ENCODE assay signal across 10 cellular contexts in genomic region chr1:44777547-44777946, GRCh38. TPM values are rescaled to one million over a fixed set of nuclear protein-coding genes. Genes with fewer than 3 reads are reported as not detected.
A peak's percentile ranks its signal among the peaks of the same experiment; 100 is the strongest.
DNase-seq lines count a peak whose midpoint lies in the region; ATAC-seq, FAIRE-seq and TF ChIP-seq lines count a peak whose summit lies in the region.
"Had no signal": no experiment of that assay in that cellular context is flagged by ENCODE, and none has a peak within 500 bp of the region (broad histone marks: within the 10 kb centered on the region; RNA-seq: fewer than 3 reads in every experiment).

No MANE protein-coding gene starts in this region.

- peak overlapping the region; percentile 88 to 96 (median 92) for H3K4me3 Mint-ChIP-seq in CD4-positive, CD25-positive, alpha-beta regulatory T cell

- H3K27ac Mint-ChIP-seq in CD4-positive, CD25-positive, alpha-beta regulatory T cell = peak overlapping the region; percentile 86 to 99 (median 91)

- no peak for ATAC-seq in CD4-positive, CD25-positive, alpha-beta regulatory T cell (ENCODE audit: low read depth in 2 of 2)
- ATAC-seq in GM12878 (no peak), HG02759 (IDR thresholded peaks at IDR 0.05; ENCODE audit: unreplicated experiment) (no peak)
- ATAC-seq: gastroesophageal sphincter had no signal

- TF ChIP-seq CTCF in GM12878 (IDR thresholded peaks at IDR 0.05 in 2 of 3, conservative IDR thresholded peaks at IDR 0.05 in 1 of 3; ENCODE audit: control insufficient read depth in 2 of 3, extremely low read depth in 1 of 3, insufficient read depth in 1 of 3, low read depth in 3 of 3, low read length in 3 of 3) (no peak), vagina (IDR thresholded peaks at IDR 0.05) (no peak)

- no peak for TF ChIP-seq EP300 in GM12878 (IDR thresholded peaks at IDR 0.05; ENCODE audit: borderline replicate concordance in 1 of 2, control insufficient read depth in 1 of 2, low read depth in 2 of 2, low read length in 2 of 2)

- CTCF ChIA-PET in GM12878 (lab: Yijun Ruan, JAX) = interaction anchor here (0.8 to 1.6 kb wide), 3 partner anchors 48 to 64 kb away, joined by 3 to 5 read pairs (median 4); no protein-coding TSS in a partner anchor

- DNase-seq in CD4-positive, CD25-positive, alpha-beta regulatory T cell = no peak
- no peak for DNase-seq in GM12878 (ENCODE audit: low read depth, low spot score)
- DNase-seq in vagina (ENCODE audit: extremely low spot score in 2 of 2) = no peak
- DNase-seq in activated CD8-positive, alpha-beta memory T cell treated with anti-CD3 and anti-CD28 coated beads, Interleukin-2, amount 50 U/mL, for 4 hours = no peak
- DNase-seq in effector CD8-positive, alpha-beta T cell (lab: John Stamatoyannopoulos, UW) = no peak
- DNase-seq: NCI-H2029 had no signal

- in situ Hi-C loops in GM12878 (cut with MboI) = no loop called here

- H3K4me2 ChIP-seq in GM12878 (ENCODE audit: control insufficient read depth, insufficient read depth) = peak overlapping the region; percentile 73

- POLR2A ChIA-PET in GM12878 (lab: Charles Lee) = interaction anchor here (0.7 to 1.4 kb wide), 2 partner anchors 23 to 42 kb away, joined by 3 to 4 read pairs; partner anchors contain the start of gene PLK3

- H3K9me3 Mint-ChIP-seq in CD4-positive, CD25-positive, alpha-beta regulatory T cell = no peaks in the 10 kb centered on the region

- peaks cover 12% of the 10 kb centered on the region for H4K20me1 ChIP-seq in GM12878 (ENCODE audit: control insufficient read depth, insufficient read depth)

- peak overlapping the region; percentile 99 for H3K9ac ChIP-seq in GM12878 (ENCODE audit: control insufficient read depth, insufficient read depth, low read length)

- TF ChIP-seq RAD21 in GM12878 (IDR thresholded peaks at IDR 0.05; ENCODE audit: insufficient read depth, low read depth, low read length) = no peak

- 83% methylated on average over 14 of the region's 14 CpGs for WGBS in GM12878 (ENCODE audit: insufficient coverage, insufficient replicate concordance, low lambda C conversion rate, missing lambda C conversion rate)
- 96% methylated on average over 13 of the region's 14 CpGs for WGBS in mesodermal cell (ENCODE audit: insufficient coverage in 2 of 2), 2 experiments

- no peak overlapping the region for H3K4me3 ChIP-seq in CD4-positive, CD25-positive, alpha-beta regulatory T cell (ENCODE audit: low read depth, low read length)
- H3K4me3 ChIP-seq in GM12878 = peak overlapping the region; percentile 73
- H3K4me3 ChIP-seq in mesodermal cell (ENCODE audit: extremely low read depth, insufficient read depth, low read length, poor library complexity, severe bottlenecking) = peak overlapping the region; percentile 94
- H3K4me3 ChIP-seq in vagina = no peak overlapping the region

- H3K9me3 ChIP-seq in CD4-positive, CD25-positive, alpha-beta regulatory T cell (ENCODE audit: control insufficient read depth in 2 of 2, low read length in 2 of 2) = no peaks in the 10 kb centered on the region
- no peaks in the 10 kb centered on the region for H3K9me3 ChIP-seq in KOPT-K1 (ENCODE audit: insufficient read depth, low read length, poor library complexity, severe bottlenecking)
- no peaks in the 10 kb centered on the region for H3K9me3 ChIP-seq in GM12878 (replicated peaks; ENCODE audit: control insufficient read depth, insufficient read depth, low read length)
- no peaks in the 10 kb centered on the region for H3K9me3 ChIP-seq in mesodermal cell (ENCODE audit: control insufficient read depth, low read length)
- H3K9me3 ChIP-seq in vagina = no peaks in the 10 kb centered on the region
- H3K9me3 ChIP-seq: gastroesophageal sphincter had no signal

- no peaks in the 10 kb centered on the region for H3K27me3 ChIP-seq in CD4-positive, CD25-positive, alpha-beta regulatory T cell (ENCODE audit: control insufficient read depth, insufficient read depth, low read length)
- no peaks in the 10 kb centered on the region for H3K27me3 ChIP-seq in GM12878 (replicated peaks in 1 of 2; ENCODE audit: control insufficient read depth in 2 of 2, insufficient read depth in 2 of 2, low read length in 1 of 2)
- no peaks in the 10 kb centered on the region for H3K27me3 ChIP-seq in vagina
- H3K27me3 ChIP-seq: gastroesophageal sphincter had no signal

- intact Hi-C loops in GM12878 (cut with micrococcal nuclease; ENCODE audit: unreplicated experiment) = loop anchor here (2.0 to 5.0 kb wide), 2 partner anchors 40 to 47 kb away; partner anchors contain the start of gene RNU5D-1
- intact Hi-C loops in vagina (cut with DNase I) = loop anchor here (5.0 kb wide), 1 partner anchor 40 kb away; the partner anchor contains the start of gene KIF2C

- peak; percentile 55 for TF ChIP-seq POLR2A in GM12878 (IDR thresholded peaks at IDR 0.05; ENCODE audit: low read depth, low read length)
- TF ChIP-seq POLR2A in vagina (IDR thresholded peaks at IDR 0.05) = no peak

- SMC1A ChIA-PET in GM12878 (lab: Charles Lee; ENCODE audit: uncharacterized antibody, unreplicated experiment) = interaction anchor here (0.9 to 1.7 kb wide), 3 partner anchors 8 to 56 kb away, joined by 4 to 6 read pairs (median 5); no protein-coding TSS in a partner anchor

- no peaks in the 10 kb centered on the region for H3K27me3 Mint-ChIP-seq in CD4-positive, CD25-positive, alpha-beta regulatory T cell

- no TSS peak for BruUV-seq in GM12878 (replicated peaks; lab: Mats Ljungman, UMichigan)

- FAIRE-seq in GM12878 (lab: Jason Lieb, UNC) = no peak

- H2AFZ ChIP-seq in GM12878 (ENCODE audit: control insufficient read depth, low read depth, low read length) = no peak overlapping the region

- peaks cover 44% of the 10 kb centered on the region for H3K36me3 Mint-ChIP-seq in CD4-positive, CD25-positive, alpha-beta regulatory T cell

- RAD21 ChIA-PET in GM12878 (lab: Charles Lee; ENCODE audit: unreplicated experiment) = interaction anchor here (0.5 kb wide), 1 partner anchor 740 kb away, joined by 3 read pairs; no protein-coding TSS in a partner anchor

- H3K4me1 ChIP-seq in CD4-positive, CD25-positive, alpha-beta regulatory T cell (ENCODE audit: control insufficient read depth, insufficient read depth, low read length, poor library complexity, severe bottlenecking) = peaks cover 30% of the 10 kb centered on the region
- H3K4me1 ChIP-seq in GM12878 (ENCODE audit: control insufficient read depth, insufficient read depth, low read length) (peaks cover 13% of the 10 kb centered on the region), mesodermal cell (ENCODE audit: control insufficient read depth, insufficient read depth, low read length, poor library complexity, severe bottlenecking) (peaks cover 14% of the 10 kb centered on the region), vagina (peaks cover 26% of the 10 kb centered on the region)

- H3K79me2 ChIP-seq in GM12878 (ENCODE audit: control insufficient read depth, insufficient read depth, low read length) = peaks cover 43% of the 10 kb centered on the region

- peak overlapping the region; percentile 89 for H3K27ac ChIP-seq in CD4-positive, CD25-positive, alpha-beta regulatory T cell (ENCODE audit: insufficient read depth, low read length, poor library complexity, severe bottlenecking)
- H3K27ac ChIP-seq in KOPT-K1 (ENCODE audit: low read depth, low read length, poor library complexity, severe bottlenecking) (peak overlapping the region; percentile 76), GM12878 (ENCODE audit: control insufficient read depth, insufficient read depth) (no peak overlapping the region), mesodermal cell (ENCODE audit: low read depth, low read length, severe bottlenecking) (peak overlapping the region; percentile 23), vagina (no peak overlapping the region)

- H3K36me3 ChIP-seq in CD4-positive, CD25-positive, alpha-beta regulatory T cell (ENCODE audit: control insufficient read depth, insufficient read depth, low read length) = peaks cover 43% of the 10 kb centered on the region
- H3K36me3 ChIP-seq in KOPT-K1 (ENCODE audit: insufficient read depth, low read length) (peaks cover 61% of the 10 kb centered on the region), GM12878 (ENCODE audit: control insufficient read depth in 2 of 2, insufficient read depth in 2 of 2, low read length in 1 of 2) (peaks cover 8 to 30% of the 10 kb centered on the region in 2 experiments), mesodermal cell (ENCODE audit: control insufficient read depth, insufficient read depth, low read length) (peaks cover 60% of the 10 kb centered on the region), vagina (peaks cover 0 to 39% of the 10 kb centered on the region in 2 donors)

- peaks cover 5 to 48% (median 28%) of the 10 kb centered on the region in 4 donors for H3K4me1 Mint-ChIP-seq in CD4-positive, CD25-positive, alpha-beta regulatory T cell

RNA-seq across cellular contexts. Expression of gene RPS8, which starts 2.2 kb away (rescaled TPM):
- 1,739 TPM for total RNA-seq in CD4-positive, CD25-positive, alpha-beta regulatory T cell
- polyA plus RNA-seq in CD4-positive, CD25-positive, alpha-beta regulatory T cell = 1,000 to 10,000 TPM in 2 of 4 donors, 100 to 1,000 TPM in 2; 805 to 1,312 (median 1,070) TPM
- total RNA-seq in GM12878 (2013; cell fraction: nucleolus; rRNA removed) = 330 and 356 TPM in 2 replicates
- total RNA-seq in GM12878 (2014; rRNA removed) (3,351 and 3,453 TPM in 2 replicates), GM12878 (2014; rRNA removed; fragmentation: Illumina TruSeq; extraction: Trizol) (3,065 and 3,117 TPM in 2 replicates), GM12878 (2021) (3,050 and 3,180 TPM in 2 replicates), vagina (2,511 TPM)
- 4,615 TPM for polyA plus RNA-seq in GM12878 (2011; ENCODE audit: low read depth)
- polyA plus RNA-seq in GM12878 (2011; rRNA removed) (2,404 and 2,482 TPM in 2 replicates), GM12878 (2014; fragmentation: Illumina TruSeq; extraction: Trizol) (1,912 and 2,704 TPM in 2 replicates), GM12878 (2014; fragmentation: Nextera tagmentation; extraction: Ambion mirVana) (1,000 to 10,000 TPM; 2,238 to 3,059 TPM), GM12878 (2014; rRNA removed) (3,141 and 3,461 TPM in 2 replicates), GM12878 (2016; fragmentation: Nextera tagmentation; extraction: Ambion mirVana) (1,000 to 10,000 TPM; 1,296 to 1,343 TPM)
- 2,295 and 2,366 TPM in 2 replicates for polyA plus RNA-seq in GM12878 (2011; cell fraction: cytosol; rRNA removed)
- 751 and 887 TPM in 2 replicates for polyA plus RNA-seq in GM12878 (2011; cell fraction: nucleus; rRNA removed)
- polyA plus RNA-seq in GM12878 (2012) = 3,919 and 4,067 TPM in 2 replicates
- 702 and 773 TPM in 2 replicates for polyA minus RNA-seq in GM12878 (2011; rRNA and poly(A)+ RNA removed)
- polyA minus RNA-seq in GM12878 (2011; cell fraction: cytosol; rRNA and poly(A)+ RNA removed) = 421 and 433 TPM in 2 replicates
- polyA minus RNA-seq in GM12878 (2011; cell fraction: nucleus; rRNA and poly(A)+ RNA removed) = 155 and 214 TPM in 2 replicates
- 2,510 TPM for polyA plus RNA-seq in mesodermal cell (2013, experiment 1 of 2)
- 2,640 TPM for polyA plus RNA-seq in mesodermal cell (2013, experiment 2 of 2)

RNA-seq across cellular contexts. Expression of gene BEST4, which starts 10.4 kb away (rescaled TPM):
- 0.57 TPM for total RNA-seq in CD4-positive, CD25-positive, alpha-beta regulatory T cell
- under 1 TPM in 3 of 4 donors, not detected in 1; 0.20 to 0.88 (median 0.78) TPM for polyA plus RNA-seq in CD4-positive, CD25-positive, alpha-beta regulatory T cell
- total RNA-seq in GM12878 (2013; cell fraction: nucleolus; rRNA removed) = 0.48 and 0.83 TPM in 2 replicates
- total RNA-seq in GM12878 (2014; rRNA removed) (0.65 and 0.85 TPM in 2 replicates), GM12878 (2014; rRNA removed; fragmentation: Illumina TruSeq; extraction: Trizol) (0.40 and 0.46 TPM in 2 replicates), GM12878 (2021) (1.3 and 1.5 TPM in 2 replicates), vagina (not detected)
- polyA plus RNA-seq in GM12878 (2011; ENCODE audit: low read depth) = 0.20 TPM
- polyA plus RNA-seq in GM12878 (2011; rRNA removed) (0.08 TPM in 1 of 2 replicates, not detected in the other), GM12878 (2014; fragmentation: Illumina TruSeq; extraction: Trizol) (0.38 and 0.73 TPM in 2 replicates), GM12878 (2014; fragmentation: Nextera tagmentation; extraction: Ambion mirVana) (under 1 TPM; 0.06 to 0.20 TPM), GM12878 (2014; rRNA removed) (0.76 and 0.94 TPM in 2 replicates), GM12878 (2016; fragmentation: Nextera tagmentation; extraction: Ambion mirVana) (under 1 TPM; 0.43 to 0.98 TPM)
- polyA plus RNA-seq in GM12878 (2011; cell fraction: cytosol; rRNA removed) = 0.03 and 0.16 TPM in 2 replicates
- polyA plus RNA-seq in GM12878 (2011; cell fraction: nucleus; rRNA removed) = 0.22 TPM in 2 replicates
- 0.76 and 1.2 TPM in 2 replicates for polyA plus RNA-seq in GM12878 (2012)
- 0.10 TPM in 1 of 2 replicates, not detected in the other for polyA minus RNA-seq in GM12878 (2011; rRNA and poly(A)+ RNA removed)
- not detected in 2 replicates for polyA minus RNA-seq in GM12878 (2011; cell fraction: cytosol; rRNA and poly(A)+ RNA removed)
- 0.19 TPM in 1 of 2 replicates, not detected in the other for polyA minus RNA-seq in GM12878 (2011; cell fraction: nucleus; rRNA and poly(A)+ RNA removed)
- 0.26 TPM for polyA plus RNA-seq in mesodermal cell (2013, experiment 1 of 2)
- polyA plus RNA-seq in mesodermal cell (2013, experiment 2 of 2) = 0.40 TPM

RNA-seq across cellular contexts. Expression of gene PLK3, which starts 22.6 kb away (rescaled TPM):
- 539 TPM for total RNA-seq in CD4-positive, CD25-positive, alpha-beta regulatory T cell
- polyA plus RNA-seq in CD4-positive, CD25-positive, alpha-beta regulatory T cell = 10 to 100 TPM; 28.2 to 48.9 (median 43.8) TPM
- 46.1 and 49.0 TPM in 2 replicates for total RNA-seq in GM12878 (2013; cell fraction: nucleolus; rRNA removed)
- 19.9 and 23.1 TPM in 2 replicates for total RNA-seq in GM12878 (2014; rRNA removed)
- total RNA-seq in GM12878 (2014; rRNA removed; fragmentation: Illumina TruSeq; extraction: Trizol) = 8.1 and 9.0 TPM in 2 replicates
- total RNA-seq in GM12878 (2021) = 16.5 and 20.9 TPM in 2 replicates
- 5.7 TPM for polyA plus RNA-seq in GM12878 (2011; ENCODE audit: low read depth)
- polyA plus RNA-seq in GM12878 (2011; rRNA removed) = 6.4 and 11.6 TPM in 2 replicates
- polyA plus RNA-seq in GM12878 (2011; cell fraction: cytosol; rRNA removed) = 15.5 and 18.4 TPM in 2 replicates
- 86.8 and 98.6 TPM in 2 replicates for polyA plus RNA-seq in GM12878 (2011; cell fraction: nucleus; rRNA removed)
- polyA plus RNA-seq in GM12878 (2012) = 12.9 and 13.7 TPM in 2 replicates
- polyA plus RNA-seq in GM12878 (2014; fragmentation: Illumina TruSeq; extraction: Trizol) = 5.4 and 9.3 TPM in 2 replicates
- 1 to 10 TPM; 1.5 to 1.9 TPM for polyA plus RNA-seq in GM12878 (2014; fragmentation: Nextera tagmentation; extraction: Ambion mirVana)
- 23.2 and 29.2 TPM in 2 replicates for polyA plus RNA-seq in GM12878 (2014; rRNA removed)
- polyA plus RNA-seq in GM12878 (2016; fragmentation: Nextera tagmentation; extraction: Ambion mirVana) = 10 to 100 TPM; 12.5 to 17.5 TPM
- polyA minus RNA-seq in GM12878 (2011; rRNA and poly(A)+ RNA removed) = 10.7 and 18.8 TPM in 2 replicates
- 7.9 and 8.8 TPM in 2 replicates for polyA minus RNA-seq in GM12878 (2011; cell fraction: cytosol; rRNA and poly(A)+ RNA removed)
- 30.6 and 52.9 TPM in 2 replicates for polyA minus RNA-seq in GM12878 (2011; cell fraction: nucleus; rRNA and poly(A)+ RNA removed)
- 24.7 TPM for polyA plus RNA-seq in mesodermal cell (2013, experiment 1 of 2)
- polyA plus RNA-seq in mesodermal cell (2013, experiment 2 of 2) = 19.3 TPM
- 77.6 TPM for total RNA-seq in vagina

RNA-seq across cellular contexts. Expression of gene DYNLT4, which starts 29.6 kb away (rescaled TPM):
- 3.6 TPM for total RNA-seq in CD4-positive, CD25-positive, alpha-beta regulatory T cell
- 1 to 10 TPM in 2 of 4 donors, under 1 TPM in 1, not detected in 1; 0.71 to 2.6 (median 2.1) TPM for polyA plus RNA-seq in CD4-positive, CD25-positive, alpha-beta regulatory T cell
- total RNA-seq in GM12878 (2013; cell fraction: nucleolus; rRNA removed) = 1.3 TPM in 1 of 2 replicates, not detected in the other
- total RNA-seq in GM12878 (2014; rRNA removed) (not detected in 2 replicates), GM12878 (2014; rRNA removed; fragmentation: Illumina TruSeq; extraction: Trizol) (not detected in 2 replicates), GM12878 (2021) (0.28 and 0.45 TPM in 2 replicates), vagina (not detected)
- not detected for polyA plus RNA-seq in GM12878 (2011; ENCODE audit: low read depth)
- polyA plus RNA-seq in GM12878 (2011; rRNA removed) (not detected in 2 replicates), GM12878 (2014; fragmentation: Illumina TruSeq; extraction: Trizol) (not detected in 2 replicates), GM12878 (2014; fragmentation: Nextera tagmentation; extraction: Ambion mirVana) (not detected), GM12878 (2014; rRNA removed) (not detected in 2 replicates), GM12878 (2016; fragmentation: Nextera tagmentation; extraction: Ambion mirVana) (under 1 TPM in 1 of 2 experiments, not detected in 1; 0.23 TPM)
- 0.10 TPM in 1 of 2 replicates, not detected in the other for polyA plus RNA-seq in GM12878 (2011; cell fraction: cytosol; rRNA removed)
- polyA plus RNA-seq in GM12878 (2011; cell fraction: nucleus; rRNA removed) = 0.22 TPM in 1 of 2 replicates, not detected in the other
- polyA plus RNA-seq in GM12878 (2012) = not detected in 2 replicates
- not detected in 2 replicates for polyA minus RNA-seq in GM12878 (2011; rRNA and poly(A)+ RNA removed)
- polyA minus RNA-seq in GM12878 (2011; cell fraction: cytosol; rRNA and poly(A)+ RNA removed) = not detected in 2 replicates
- polyA minus RNA-seq in GM12878 (2011; cell fraction: nucleus; rRNA and poly(A)+ RNA removed) = 0.57 and 0.60 TPM in 2 replicates
- not detected for polyA plus RNA-seq in mesodermal cell (2013, experiment 1 of 2)
- not detected for polyA plus RNA-seq in mesodermal cell (2013, experiment 2 of 2)

RNA-seq across cellular contexts. Expression of gene BTBD19, which starts 30.8 kb away (rescaled TPM):
- 45.4 TPM for total RNA-seq in CD4-positive, CD25-positive, alpha-beta regulatory T cell
- under 1 TPM in 2 of 4 donors, not detected in 2; 0.31 to 0.87 TPM for polyA plus RNA-seq in CD4-positive, CD25-positive, alpha-beta regulatory T cell
- total RNA-seq in GM12878 (2013; cell fraction: nucleolus; rRNA removed) = 3.8 and 5.1 TPM in 2 replicates
- total RNA-seq in GM12878 (2014; rRNA removed) (0.44 and 1.1 TPM in 2 replicates), GM12878 (2014; rRNA removed; fragmentation: Illumina TruSeq; extraction: Trizol) (0.18 and 0.45 TPM in 2 replicates), GM12878 (2021) (1.6 and 2.7 TPM in 2 replicates), vagina (7.9 TPM)
- 0.41 TPM for polyA plus RNA-seq in GM12878 (2011; ENCODE audit: low read depth)
- polyA plus RNA-seq in GM12878 (2011; rRNA removed) (0.30 and 0.67 TPM in 2 replicates), GM12878 (2014; fragmentation: Illumina TruSeq; extraction: Trizol) (0.29 and 0.37 TPM in 2 replicates), GM12878 (2014; fragmentation: Nextera tagmentation; extraction: Ambion mirVana) (under 1 TPM; 0.13 to 0.40 TPM), GM12878 (2014; rRNA removed) (1.0 and 3.0 TPM in 2 replicates), GM12878 (2016; fragmentation: Nextera tagmentation; extraction: Ambion mirVana) (under 1 TPM; 0.18 to 0.23 TPM)
- 0.89 and 1.0 TPM in 2 replicates for polyA plus RNA-seq in GM12878 (2011; cell fraction: cytosol; rRNA removed)
- polyA plus RNA-seq in GM12878 (2011; cell fraction: nucleus; rRNA removed) = 3.0 and 3.1 TPM in 2 replicates
- polyA plus RNA-seq in GM12878 (2012) = 0.63 and 1.0 TPM in 2 replicates
- polyA minus RNA-seq in GM12878 (2011; rRNA and poly(A)+ RNA removed) = 0.80 and 1.2 TPM in 2 replicates
- polyA minus RNA-seq in GM12878 (2011; cell fraction: cytosol; rRNA and poly(A)+ RNA removed) = 1.1 TPM in 1 of 2 replicates, not detected in the other
- 1.6 and 3.2 TPM in 2 replicates for polyA minus RNA-seq in GM12878 (2011; cell fraction: nucleus; rRNA and poly(A)+ RNA removed)
- 7.2 TPM for polyA plus RNA-seq in mesodermal cell (2013, experiment 1 of 2)
- 5.3 TPM for polyA plus RNA-seq in mesodermal cell (2013, experiment 2 of 2)

Comparison
In these comparisons a context has a peak if more than half of its experiments do, and no peak if none do; other contexts are left out.
1. H3K27ac ChIP-seq: peak in CD4-positive, CD25-positive, alpha-beta regulatory T cell (single experiment), KOPT-K1 (single experiment) and mesodermal cell (single experiment); none in GM12878 (single experiment) and vagina (single experiment).
2. H3K4me3 ChIP-seq: peak in GM12878 (single experiment) and mesodermal cell (single experiment); none in CD4-positive, CD25-positive, alpha-beta regulatory T cell (single experiment) and vagina (0 of 2).